In the genomic region with DNA sequence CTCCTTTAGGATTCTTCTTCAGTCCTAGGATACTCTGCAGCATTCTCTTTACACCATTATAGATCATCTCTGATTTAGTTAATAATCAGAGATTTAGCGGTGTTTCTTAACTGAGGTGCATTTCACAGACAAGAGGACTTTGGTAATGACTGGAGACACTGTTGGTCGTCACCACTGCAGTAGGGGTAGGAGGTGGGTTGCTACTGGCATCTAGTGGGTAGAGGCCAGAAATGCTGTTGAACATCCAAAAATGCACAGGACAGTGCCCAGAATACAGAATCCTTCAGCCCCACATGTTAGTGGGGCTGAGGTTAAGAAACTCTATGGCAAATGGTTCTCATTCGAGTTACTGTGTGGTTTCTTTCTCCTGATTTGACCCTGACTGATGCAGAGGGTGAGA, we compare ENCODE assay signal across 16 cellular contexts.
DNase-seq lines count a peak whose midpoint lies in the region; ATAC-seq, FAIRE-seq and TF ChIP-seq lines count a peak whose summit lies in the region.
"Had no signal": no experiment of that assay in that cellular context is flagged by ENCODE, and none has a peak within 500 bp of the region (broad histone marks: within the 10 kb centered on the region; RNA-seq: fewer than 3 reads in every experiment).

No MANE protein-coding gene starts in this region.

- H2AFZ ChIP-seq in GM12878 (ENCODE audit: control insufficient read depth, low read depth, low read length) = no peak overlapping the region

- H3K9ac ChIP-seq in GM12878 (ENCODE audit: control insufficient read depth, insufficient read depth, low read length) = no peak overlapping the region

- ATAC-seq in GM12878 = peak; percentile 54; the same call in 2 of the 3 replicates
- ATAC-seq: left cardiac atrium, right cardiac atrium had no signal

- no TSS peak for BruUV-seq in GM12878 (replicated peaks; lab: Mats Ljungman, UMichigan)

- no peak for FAIRE-seq in GM12878 (lab: Jason Lieb, UNC)

- H3K4me2 ChIP-seq in GM12878 (ENCODE audit: control insufficient read depth, insufficient read depth) = no peak overlapping the region

- H3K27ac ChIP-seq in GM12878 (ENCODE audit: control insufficient read depth, insufficient read depth) (no peak overlapping the region), vagina (no peak overlapping the region)

- CTCF ChIA-PET in GM12878 (lab: Yijun Ruan, JAX) = interaction anchor here (0.9 to 1.4 kb wide), 2 partner anchors 8 to 96 kb away, joined by 3 to 7 read pairs; no protein-coding TSS in a partner anchor

- in situ Hi-C loops in GM12878 (cut with MboI) = no loop called here

- H3K27me3 ChIP-seq in GM12878 (replicated peaks in 1 of 2; ENCODE audit: control insufficient read depth in 2 of 2, insufficient read depth in 2 of 2, low read length in 1 of 2) = no peaks in the 10 kb centered on the region
- H3K27me3 ChIP-seq in vagina = no peaks in the 10 kb centered on the region

- H3K79me2 ChIP-seq in GM12878 (ENCODE audit: control insufficient read depth, insufficient read depth, low read length) = no peaks in the 10 kb centered on the region

- RAD21 ChIA-PET in GM12878 (lab: Charles Lee; ENCODE audit: unreplicated experiment) = no interaction called here

- TF ChIP-seq CTCF in AG09309 (IDR thresholded peaks at IDR 0.05; ENCODE audit: control insufficient read depth, insufficient read depth, low read depth, low read length, missing control alignments) = peak; percentile 24
- TF ChIP-seq CTCF in GM12878 (IDR thresholded peaks at IDR 0.05 in 2 of 3, conservative IDR thresholded peaks at IDR 0.05 in 1 of 3; ENCODE audit: control insufficient read depth in 2 of 3, extremely low read depth in 1 of 3, insufficient read depth in 1 of 3, low read depth in 3 of 3, low read length in 3 of 3) = 0 out of 6 replicates have a peak, but pooled peaks of 1 of the 3 experiments have one; percentile 6
- TF ChIP-seq CTCF in vagina (IDR thresholded peaks at IDR 0.05) = no peak

- WGBS in GM12878 (ENCODE audit: insufficient coverage, insufficient replicate concordance, low lambda C conversion rate, missing lambda C conversion rate) = 32% methylated on average over 3 of the region's 3 CpGs

- H3K4me3 ChIP-seq in AG09309 (ENCODE audit: control insufficient read depth, low read depth, low read length) (no peak overlapping the region), GM12878 (no peak overlapping the region), vagina (no peak overlapping the region)

- H3K4me1 ChIP-seq in GM12878 (ENCODE audit: control insufficient read depth, insufficient read depth, low read length) (no peaks in the 10 kb centered on the region), vagina (no peaks in the 10 kb centered on the region)

- no peak for TF ChIP-seq POLR2A in GM12878 (IDR thresholded peaks at IDR 0.05; ENCODE audit: low read depth, low read length)
- TF ChIP-seq POLR2A in vagina (IDR thresholded peaks at IDR 0.05) = no peak

- H4K20me1 ChIP-seq in GM12878 (ENCODE audit: control insufficient read depth, insufficient read depth) = no peaks in the 10 kb centered on the region

- no peak for TF ChIP-seq EP300 in GM12878 (IDR thresholded peaks at IDR 0.05; ENCODE audit: borderline replicate concordance in 1 of 2, control insufficient read depth in 1 of 2, low read depth in 2 of 2, low read length in 2 of 2)

- POLR2A ChIA-PET in GM12878 (lab: Charles Lee) = interaction anchor here (0.6 kb wide), 1 partner anchor 266 kb away, joined by 3 read pairs; no protein-coding TSS in a partner anchor

- SMC1A ChIA-PET in GM12878 (lab: Charles Lee; ENCODE audit: uncharacterized antibody, unreplicated experiment) = no interaction called here

- intact Hi-C loops in GM12878 (cut with micrococcal nuclease; ENCODE audit: unreplicated experiment) (no loop called here), vagina (cut with DNase I) (no loop called here)

- TF ChIP-seq RAD21 in GM12878 (IDR thresholded peaks at IDR 0.05; ENCODE audit: insufficient read depth, low read depth, low read length) = no peak

- H3K9me3 ChIP-seq in GM12878 (replicated peaks; ENCODE audit: control insufficient read depth, insufficient read depth, low read length) (no peaks in the 10 kb centered on the region; the same call in 2 of the 3 replicates), vagina (peaks cover 3% of the 10 kb centered on the region)

- DNase-seq in AG09309 (ENCODE audit: low read depth) (no peak), GDM1 (lab: John Stamatoyannopoulos, UW) (peak; percentile 27), NCI-H69 (lab: John Stamatoyannopoulos, UW) (peak; percentile 0), GM12878 (ENCODE audit: low read depth, low spot score) (no peak), cortex of kidney (lab: John Stamatoyannopoulos, UW) (no peak), vagina (ENCODE audit: extremely low spot score in 2 of 2) (no peak), NCI-H187 (lab: John Stamatoyannopoulos, UW) (no peak)
- DNase-seq in stimulated activated naive CD4-positive, alpha-beta T cell (lab: John Stamatoyannopoulos, UW) = no peak
- DNase-seq: activated CD8-positive, alpha-beta memory T cell treated with anti-CD3 and anti-CD28 coated beads, Interleukin-2, amount 50 U/mL, for 48 hours; amniotic stem cell; effector memory CD4-positive, alpha-beta T cell; left cardiac atrium; naive B cell; NCI-H2029 treated with DMSO at 0.1 percent for 48 hours; right cardiac atrium; substantia nigra had no signal

- no peaks in the 10 kb centered on the region for H3K36me3 ChIP-seq in GM12878 (ENCODE audit: control insufficient read depth in 2 of 2, insufficient read depth in 2 of 2, low read length in 1 of 2)
- H3K36me3 ChIP-seq in vagina = no peaks in the 10 kb centered on the region

TF ChIP-seq in GM12878, 131 proteins besides CTCF, POLR2A, EP300 and RAD21 (continues in another document):
- no peak for TF ChIP-seq ZBTB4 (CRISPR knock-in tag; IDR thresholded peaks at IDR 0.05)
- TF ChIP-seq NR2F1 (conservative IDR thresholded peaks at IDR 0.05) = no peak
- no peak for TF ChIP-seq MTA2 (IDR thresholded peaks at IDR 0.05; ENCODE audit: low read depth)
- no peak for TF ChIP-seq BCL3 (IDR thresholded peaks at IDR 0.05; ENCODE audit: borderline replicate concordance, insufficient read depth, low read depth, low read length, poor library complexity, severe bottlenecking)
- TF ChIP-seq ZNF384 (IDR thresholded peaks at IDR 0.05; ENCODE audit: borderline replicate concordance, low read depth, low read length) = no peak
- TF ChIP-seq, protein P1, sequence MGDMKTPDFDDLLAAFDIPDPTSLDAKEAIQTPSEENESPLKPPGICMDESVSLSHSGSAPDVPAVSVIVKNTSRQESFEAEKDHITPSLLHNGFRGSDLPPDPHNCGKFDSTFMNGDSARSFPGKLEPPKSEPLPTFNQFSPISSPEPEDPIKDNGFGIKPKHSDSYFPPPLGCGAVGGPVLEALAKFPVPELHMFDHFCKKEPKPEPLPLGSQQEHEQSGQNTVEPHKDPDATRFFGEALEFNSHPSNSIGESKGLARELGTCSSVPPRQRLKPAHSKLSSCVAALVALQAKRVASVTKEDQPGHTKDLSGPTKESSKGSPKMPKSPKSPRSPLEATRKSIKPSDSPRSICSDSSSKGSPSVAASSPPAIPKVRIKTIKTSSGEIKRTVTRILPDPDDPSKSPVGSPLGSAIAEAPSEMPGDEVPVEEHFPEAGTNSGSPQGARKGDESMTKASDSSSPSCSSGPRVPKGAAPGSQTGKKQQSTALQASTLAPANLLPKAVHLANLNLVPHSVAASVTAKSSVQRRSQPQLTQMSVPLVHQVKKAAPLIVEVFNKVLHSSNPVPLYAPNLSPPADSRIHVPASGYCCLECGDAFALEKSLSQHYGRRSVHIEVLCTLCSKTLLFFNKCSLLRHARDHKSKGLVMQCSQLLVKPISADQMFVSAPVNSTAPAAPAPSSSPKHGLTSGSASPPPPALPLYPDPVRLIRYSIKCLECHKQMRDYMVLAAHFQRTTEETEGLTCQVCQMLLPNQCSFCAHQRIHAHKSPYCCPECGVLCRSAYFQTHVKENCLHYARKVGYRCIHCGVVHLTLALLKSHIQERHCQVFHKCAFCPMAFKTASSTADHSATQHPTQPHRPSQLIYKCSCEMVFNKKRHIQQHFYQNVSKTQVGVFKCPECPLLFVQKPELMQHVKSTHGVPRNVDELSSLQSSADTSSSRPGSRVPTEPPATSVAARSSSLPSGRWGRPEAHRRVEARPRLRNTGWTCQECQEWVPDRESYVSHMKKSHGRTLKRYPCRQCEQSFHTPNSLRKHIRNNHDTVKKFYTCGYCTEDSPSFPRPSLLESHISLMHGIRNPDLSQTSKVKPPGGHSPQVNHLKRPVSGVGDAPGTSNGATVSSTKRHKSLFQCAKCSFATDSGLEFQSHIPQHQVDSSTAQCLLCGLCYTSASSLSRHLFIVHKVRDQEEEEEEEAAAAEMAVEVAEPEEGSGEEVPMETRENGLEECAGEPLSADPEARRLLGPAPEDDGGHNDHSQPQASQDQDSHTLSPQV (IDR thresholded peaks at IDR 0.05) = no peak

Comparison
In these comparisons a context has a peak if more than half of its experiments do, and no peak if none do; other contexts are left out.
1. DNase-seq: peak in GDM1 (single experiment) and NCI-H69 (single experiment); none in AG09309 (single experiment), GM12878 (single experiment), cortex of kidney (single experiment), vagina (0 of 2), NCI-H187 (0 of 2) and stimulated activated naive CD4-positive, alpha-beta T cell (0 of 6).